ENCODE assay signal across 15 cellular contexts in the genomic region with DNA sequence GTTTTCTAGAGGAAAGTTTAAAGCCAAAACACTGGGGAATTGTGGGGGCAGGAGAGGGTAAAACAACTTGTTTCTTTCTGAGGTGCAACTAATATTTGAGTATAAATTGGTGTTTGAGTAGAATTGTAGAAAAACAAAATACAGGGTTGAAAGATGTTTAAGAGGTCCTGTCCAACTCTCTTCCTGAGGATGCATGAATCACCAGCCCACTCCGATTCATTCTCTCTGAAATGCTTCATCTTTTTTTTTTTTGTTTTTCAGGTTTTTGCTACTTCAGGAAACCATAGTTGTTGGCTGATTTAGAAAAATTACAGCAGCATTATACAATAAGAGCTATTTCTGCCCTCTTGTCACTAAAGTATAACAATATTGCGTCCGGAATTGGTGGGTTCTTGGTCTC. TPM values are rescaled to one million over a fixed set of nuclear protein-coding genes. Genes with fewer than 3 reads are reported as not detected.
DNase-seq lines count a peak whose midpoint lies in the region; ATAC-seq and TF ChIP-seq lines count a peak whose summit lies in the region.
"Had no signal": no experiment of that assay in that cellular context is flagged by ENCODE, and none has a peak within 500 bp of the region (broad histone marks: within the 10 kb centered on the region; RNA-seq: fewer than 3 reads in every experiment).

No MANE protein-coding gene starts in this region.

- H3K27me3 Mint-ChIP-seq in activated naive CD4-positive, alpha-beta T cell treated with anti-CD3 and anti-CD28 coated beads for 36 hours (ENCODE audit: low read depth): no peaks in the 10 kb centered on the region

- no peak for ATAC-seq in IMR-90 (ENCODE audit: low read depth)

- CTCF ChIA-PET in activated naive CD4-positive, alpha-beta T cell treated with anti-CD3 and anti-CD28 coated beads for 36 hours (lab: Charles Lee): no interaction called here
- CTCF ChIA-PET in IMR-90 (lab: Yijun Ruan, JAX): interaction anchor here (0.6 kb wide), 1 partner anchor 794 kb away, joined by 3 read pairs; no protein-coding TSS in a partner anchor

- H2BK120ac ChIP-seq in IMR-90 (ENCODE audit: low read depth, low read length): peak overlapping the region; percentile 84

- peak overlapping the region; percentile 85 for H3K4ac ChIP-seq in IMR-90 (ENCODE audit: low read depth, low read length)

- H3K9me1 ChIP-seq in IMR-90 (ENCODE audit: insufficient read depth, low read length): peaks cover 5% of the 10 kb centered on the region

- H3K9me3 Mint-ChIP-seq in activated naive CD4-positive, alpha-beta T cell treated with anti-CD3 and anti-CD28 coated beads for 36 hours: no peaks in the 10 kb centered on the region

- DNase-seq in activated naive CD4-positive, alpha-beta T cell treated with anti-CD3 and anti-CD28 coated beads for 36 hours: no peak
- DNase-seq in activated naive CD4-positive, alpha-beta T cell treated with anti-CD3 and anti-CD28 coated beads, Interleukin-2, amount 50 U/mL, for 16 hours: no peak
- DNase-seq in IMR-90: peak; percentile 69
- peak; percentile 80 for DNase-seq in dermis blood vessel endothelial cell
- DNase-seq in NCI-H526 (lab: John Stamatoyannopoulos, UW): no peak
- no peak for DNase-seq in NCI-H2081 (lab: John Stamatoyannopoulos, UW)
- DNase-seq in activated CD4-positive, alpha-beta T cell treated with anti-CD3 and anti-CD28 coated beads for 1 hour: no peak
- DNase-seq: hypothalamus, NCI-H446, pancreas, Peyer's patch, T1000 had no signal

- no peak for TF ChIP-seq POLR2A in IMR-90 (IDR thresholded peaks at IDR 0.05; ENCODE audit: low read depth, low read length)

- H3K4me3 Mint-ChIP-seq in activated naive CD4-positive, alpha-beta T cell treated with anti-CD3 and anti-CD28 coated beads for 36 hours: peak overlapping the region; percentile 25

- H3K79me1 ChIP-seq in IMR-90 (ENCODE audit: low read depth in 1 of 2, low read length in 2 of 2): no peaks in the 10 kb centered on the region

- H3K18ac ChIP-seq in IMR-90 (ENCODE audit: low read depth, low read length): peak overlapping the region; percentile 38

- dilution Hi-C loops in IMR-90 (cut with HindIII; ENCODE audit: low sequenced_read_pairs, unreplicated experiment): no loop called here

- H3K23ac ChIP-seq in IMR-90 (ENCODE audit: low read depth, low read length): no peak overlapping the region; the same call in 1 of the 2 replicates

- H4K8ac ChIP-seq in IMR-90 (ENCODE audit: low read depth in 2 of 2, low read length in 2 of 2): 0 out of 4 replicates have a peak overlapping the region, but pooled peaks of 1 of the 2 experiments have one; percentile 50

- no peak overlapping the region for H3K56ac ChIP-seq in IMR-90 (ENCODE audit: extremely low read depth, insufficient read depth, low read length)

- WGBS in IMR-90 (ENCODE audit: extremely low coverage in 2 of 2, insufficient read length in 1 of 2), 2 experiments: no CpG with 5 or more reads among the region's 3 CpGs

- no peaks in the 10 kb centered on the region for H3K36me3 Mint-ChIP-seq in activated naive CD4-positive, alpha-beta T cell treated with anti-CD3 and anti-CD28 coated beads for 36 hours (ENCODE audit: low read depth)

- no peak overlapping the region for H2AK5ac ChIP-seq in IMR-90 (ENCODE audit: low read depth, low read length)

- H3K4me2 ChIP-seq in IMR-90 (ENCODE audit: low read depth, low read length) (no peak overlapping the region), skeletal muscle satellite cell (ENCODE audit: low read length) (peak overlapping the region; percentile 31)

- no peak overlapping the region for H3K27ac ChIP-seq in IMR-90 (ENCODE audit: insufficient read depth, low read length)

- no peaks in the 10 kb centered on the region for H3K9me3 ChIP-seq in IMR-90 (ENCODE audit: control insufficient read depth, insufficient read depth, low read length)
- no peaks in the 10 kb centered on the region for H3K9me3 ChIP-seq in skeletal muscle satellite cell (replicated peaks; ENCODE audit: low read length)
- H3K9me3 ChIP-seq: HAP-1, pancreas, Peyer's patch had no signal

- no peaks in the 10 kb centered on the region for H3K27me3 ChIP-seq in IMR-90 (ENCODE audit: control insufficient read depth, insufficient read depth, low read length)
- no peaks in the 10 kb centered on the region for H3K27me3 ChIP-seq in skeletal muscle satellite cell (ENCODE audit: control insufficient read depth, insufficient read depth, low read length)
- H3K27me3 ChIP-seq: pancreas, Peyer's patch had no signal

- TF ChIP-seq CTCF in IMR-90 (conservative IDR thresholded peaks at IDR 0.05; ENCODE audit: low read depth, low read length): no peak

- H2BK5ac ChIP-seq in IMR-90 (ENCODE audit: low read depth, low read length, poor library complexity, severe bottlenecking): peak overlapping the region; percentile 93

- no peaks in the 10 kb centered on the region for H4K20me1 ChIP-seq in IMR-90 (ENCODE audit: insufficient read depth, low read length)

- H3K27ac Mint-ChIP-seq in activated naive CD4-positive, alpha-beta T cell treated with anti-CD3 and anti-CD28 coated beads for 36 hours: no peak overlapping the region

- H2BK15ac ChIP-seq in IMR-90 (ENCODE audit: low read depth, low read length): 0 out of 3 replicates have a peak overlapping the region, but pooled peaks have one; percentile 77

- H3K4me3 ChIP-seq in IMR-90 (ENCODE audit: insufficient read depth, low read depth, low read length) (no peak overlapping the region), skeletal muscle satellite cell (ENCODE audit: low read length) (no peak overlapping the region)
- H3K4me3 ChIP-seq: HAP-1, lung, pancreas, Peyer's patch had no signal

- BruUV-seq in IMR-90 (replicated peaks; lab: Mats Ljungman, UMichigan): no TSS peak

- H3K36me3 ChIP-seq in IMR-90 (ENCODE audit: control insufficient read depth, insufficient read depth, low read length) (no peaks in the 10 kb centered on the region), skeletal muscle satellite cell (ENCODE audit: insufficient read depth, low read length) (no peaks in the 10 kb centered on the region)
- H3K36me3 ChIP-seq: HAP-1, pancreas, Peyer's patch had no signal

- H2AFZ ChIP-seq in IMR-90 (replicated peaks; ENCODE audit: low read length, poor library complexity): no peak overlapping the region

- POLR2A ChIA-PET in IMR-90 (lab: Charles Lee; ENCODE audit: unreplicated experiment): interaction anchor here (1.4 kb wide), 1 partner anchor 114 kb away, joined by 3 read pairs; a partner anchor contains a TSS

- TF ChIP-seq RAD21 in IMR-90 (IDR thresholded peaks at IDR 0.05; ENCODE audit: low read length): no peak

- H3K4me1 ChIP-seq in IMR-90 (ENCODE audit: control insufficient read depth, insufficient read depth, low read length) (peaks cover 21% of the 10 kb centered on the region), skeletal muscle satellite cell (ENCODE audit: control insufficient read depth, insufficient read depth, low read length) (peaks cover 41% of the 10 kb centered on the region)

- peak overlapping the region; percentile 32; the same call in 1 of the 2 replicates for H4K91ac ChIP-seq in IMR-90 (ENCODE audit: insufficient read depth, low read depth, low read length)

- H2AK9ac ChIP-seq in IMR-90 (replicated peaks; ENCODE audit: low read depth, low read length, poor library complexity): no peak overlapping the region

- peak overlapping the region; percentile 78; the same call in 1 of the 2 replicates for H2BK20ac ChIP-seq in IMR-90 (ENCODE audit: low read depth, low read length)

- intact Hi-C loops in activated naive CD4-positive, alpha-beta T cell treated with anti-CD3 and anti-CD28 coated beads for 36 hours (cut with micrococcal nuclease): loop anchor here (5.0 kb wide), 1 partner anchor 673 kb away; a partner anchor contains a TSS
- intact Hi-C loops in IMR-90 (cut with micrococcal nuclease): loop anchor here (2.0 to 10.0 kb wide), 3 partner anchors 37 to 114 kb away; a partner anchor contains a TSS

- peak overlapping the region; percentile 67; the same call in 1 of the 2 replicates for H3K14ac ChIP-seq in IMR-90 (replicated peaks; ENCODE audit: low read depth, low read length)

- peak overlapping the region; percentile 44; the same call in 1 of the 2 replicates for H4K5ac ChIP-seq in IMR-90 (ENCODE audit: low read depth, low read length)

- in situ Hi-C loops in IMR-90 (cut with MboI; ENCODE audit: low sequenced_read_pairs): no loop called here

- peaks cover 37% of the 10 kb centered on the region for H3K4me1 Mint-ChIP-seq in activated naive CD4-positive, alpha-beta T cell treated with anti-CD3 and anti-CD28 coated beads for 36 hours (ENCODE audit: low read depth)

- H3K9ac ChIP-seq in IMR-90 (ENCODE audit: low read depth, low read length) (no peak overlapping the region), skeletal muscle satellite cell (ENCODE audit: low read depth, low read length) (no peak overlapping the region)

TF ChIP-seq in IMR-90, 13 proteins besides CTCF, POLR2A, EP300 and RAD21 (continues in another document):
- TF ChIP-seq CEBPB (IDR thresholded peaks at IDR 0.05; ENCODE audit: low read depth, low read length): no peak
- no peak for TF ChIP-seq MXI1 (IDR thresholded peaks at IDR 0.05; ENCODE audit: borderline replicate concordance, low read depth, low read length)
- no peak for TF ChIP-seq MAZ (IDR thresholded peaks at IDR 0.05; ENCODE audit: borderline replicate concordance, low read depth, low read length)
- no peak for TF ChIP-seq CHD1 (IDR thresholded peaks at IDR 0.05; ENCODE audit: low read depth, low read length)
- TF ChIP-seq SMC3 (IDR thresholded peaks at IDR 0.05; ENCODE audit: low read depth, low read length): no peak
- TF ChIP-seq, protein P1, sequence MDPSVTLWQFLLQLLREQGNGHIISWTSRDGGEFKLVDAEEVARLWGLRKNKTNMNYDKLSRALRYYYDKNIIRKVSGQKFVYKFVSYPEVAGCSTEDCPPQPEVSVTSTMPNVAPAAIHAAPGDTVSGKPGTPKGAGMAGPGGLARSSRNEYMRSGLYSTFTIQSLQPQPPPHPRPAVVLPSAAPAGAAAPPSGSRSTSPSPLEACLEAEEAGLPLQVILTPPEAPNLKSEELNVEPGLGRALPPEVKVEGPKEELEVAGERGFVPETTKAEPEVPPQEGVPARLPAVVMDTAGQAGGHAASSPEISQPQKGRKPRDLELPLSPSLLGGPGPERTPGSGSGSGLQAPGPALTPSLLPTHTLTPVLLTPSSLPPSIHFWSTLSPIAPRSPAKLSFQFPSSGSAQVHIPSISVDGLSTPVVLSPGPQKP (IDR thresholded peaks at IDR 0.05; ENCODE audit: borderline replicate concordance, low read depth, low read length): no peak

RNA-seq across cellular contexts. Expression of a gene that starts 42.4 kb away (rescaled TPM):
- total RNA-seq in activated naive CD4-positive, alpha-beta T cell treated with anti-CD3 and anti-CD28 coated beads for 36 hours: not detected
- total RNA-seq in IMR-90 (2012; rRNA removed) (not detected in 2 replicates), dermis blood vessel endothelial cell (0.74 and 3.4 TPM in 2 replicates)
- polyA plus RNA-seq in IMR-90 (2012; rRNA removed): not detected in 2 replicates
- polyA plus RNA-seq in IMR-90 (2012; cell fraction: cytosol; rRNA removed): not detected in 2 replicates
- polyA plus RNA-seq in IMR-90 (2012; cell fraction: nucleus; rRNA removed; ENCODE audit: low replicate concordance): 0.11 TPM in 1 of 2 replicates, not detected in the other
- not detected in 2 replicates for total RNA-seq in skeletal muscle satellite cell (2012; rRNA removed)
- total RNA-seq: pancreas, Peyer's patch had no signal
- polyA plus RNA-seq: pancreas had no signal

Comparison
In these comparisons a context has a peak if more than half of its experiments do, and no peak if none do; other contexts are left out.
1. DNase-seq: peak in IMR-90 (single experiment) and dermis blood vessel endothelial cell (single experiment); none in activated naive CD4-positive, alpha-beta T cell treated with anti-CD3 and anti-CD28 coated beads for 36 hours (single experiment), activated naive CD4-positive, alpha-beta T cell treated with anti-CD3 and anti-CD28 coated beads, Interleukin-2, amount 50 U/mL, for 16 hours (single experiment), NCI-H526 (0 of 2), NCI-H2081 (0 of 2) and activated CD4-positive, alpha-beta T cell treated with anti-CD3 and anti-CD28 coated beads for 1 hour (single experiment).